Comparison of ENCODE assay signal across 1 cellular context in the genomic region with DNA sequence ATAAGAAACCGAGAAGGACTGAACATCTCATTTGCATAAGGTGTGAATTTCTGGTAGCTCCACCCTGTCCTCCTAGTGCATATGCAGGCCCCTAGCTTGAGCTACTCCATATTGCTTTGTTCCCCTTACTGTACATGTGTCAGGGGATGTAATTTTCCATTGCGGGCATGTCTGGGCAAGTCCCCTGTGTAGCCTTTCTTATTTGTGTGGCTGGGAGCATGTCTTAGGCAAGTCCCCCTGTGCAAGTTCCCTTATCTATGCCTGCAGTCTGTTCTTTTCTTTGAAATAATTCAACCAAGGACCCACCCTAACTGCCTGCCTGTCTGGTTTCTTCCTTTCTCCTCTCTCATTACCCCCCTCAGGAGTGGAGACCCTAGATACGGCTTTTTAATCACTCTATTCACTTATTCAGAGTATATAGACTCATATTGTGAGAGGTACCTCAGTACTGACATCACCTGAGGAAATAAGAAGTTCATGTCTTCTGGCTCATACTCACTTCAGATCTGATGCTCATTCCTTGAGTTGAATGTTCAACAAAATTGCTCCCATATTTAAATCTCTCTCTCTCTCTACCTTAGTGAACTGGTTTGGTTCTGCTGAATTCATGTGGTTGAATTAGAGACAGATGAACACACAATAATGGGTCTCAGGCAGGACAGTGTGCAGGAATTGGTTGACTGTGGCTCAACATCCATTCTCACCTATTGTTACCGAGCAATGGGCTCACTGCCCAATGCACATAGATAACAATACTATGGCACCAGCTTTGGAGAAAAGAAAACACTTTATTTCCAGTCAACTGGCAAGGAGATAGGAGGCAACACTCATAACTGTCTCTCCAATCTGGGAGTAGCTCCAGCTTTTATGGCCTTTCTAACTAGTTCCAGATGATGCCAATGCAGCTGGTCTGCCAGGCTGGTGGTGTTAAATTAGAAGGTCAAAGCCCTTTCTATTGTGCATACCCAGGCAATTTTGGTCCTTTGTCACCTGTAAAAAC.
TF ChIP-seq lines count a peak whose summit lies in the region.

No MANE protein-coding gene starts in this region.

TF ChIP-seq in HEK293, 187 proteins besides CTCF, POLR2A, EP300 and RAD21 (continued from another document):
- TF ChIP-seq, protein P1, sequence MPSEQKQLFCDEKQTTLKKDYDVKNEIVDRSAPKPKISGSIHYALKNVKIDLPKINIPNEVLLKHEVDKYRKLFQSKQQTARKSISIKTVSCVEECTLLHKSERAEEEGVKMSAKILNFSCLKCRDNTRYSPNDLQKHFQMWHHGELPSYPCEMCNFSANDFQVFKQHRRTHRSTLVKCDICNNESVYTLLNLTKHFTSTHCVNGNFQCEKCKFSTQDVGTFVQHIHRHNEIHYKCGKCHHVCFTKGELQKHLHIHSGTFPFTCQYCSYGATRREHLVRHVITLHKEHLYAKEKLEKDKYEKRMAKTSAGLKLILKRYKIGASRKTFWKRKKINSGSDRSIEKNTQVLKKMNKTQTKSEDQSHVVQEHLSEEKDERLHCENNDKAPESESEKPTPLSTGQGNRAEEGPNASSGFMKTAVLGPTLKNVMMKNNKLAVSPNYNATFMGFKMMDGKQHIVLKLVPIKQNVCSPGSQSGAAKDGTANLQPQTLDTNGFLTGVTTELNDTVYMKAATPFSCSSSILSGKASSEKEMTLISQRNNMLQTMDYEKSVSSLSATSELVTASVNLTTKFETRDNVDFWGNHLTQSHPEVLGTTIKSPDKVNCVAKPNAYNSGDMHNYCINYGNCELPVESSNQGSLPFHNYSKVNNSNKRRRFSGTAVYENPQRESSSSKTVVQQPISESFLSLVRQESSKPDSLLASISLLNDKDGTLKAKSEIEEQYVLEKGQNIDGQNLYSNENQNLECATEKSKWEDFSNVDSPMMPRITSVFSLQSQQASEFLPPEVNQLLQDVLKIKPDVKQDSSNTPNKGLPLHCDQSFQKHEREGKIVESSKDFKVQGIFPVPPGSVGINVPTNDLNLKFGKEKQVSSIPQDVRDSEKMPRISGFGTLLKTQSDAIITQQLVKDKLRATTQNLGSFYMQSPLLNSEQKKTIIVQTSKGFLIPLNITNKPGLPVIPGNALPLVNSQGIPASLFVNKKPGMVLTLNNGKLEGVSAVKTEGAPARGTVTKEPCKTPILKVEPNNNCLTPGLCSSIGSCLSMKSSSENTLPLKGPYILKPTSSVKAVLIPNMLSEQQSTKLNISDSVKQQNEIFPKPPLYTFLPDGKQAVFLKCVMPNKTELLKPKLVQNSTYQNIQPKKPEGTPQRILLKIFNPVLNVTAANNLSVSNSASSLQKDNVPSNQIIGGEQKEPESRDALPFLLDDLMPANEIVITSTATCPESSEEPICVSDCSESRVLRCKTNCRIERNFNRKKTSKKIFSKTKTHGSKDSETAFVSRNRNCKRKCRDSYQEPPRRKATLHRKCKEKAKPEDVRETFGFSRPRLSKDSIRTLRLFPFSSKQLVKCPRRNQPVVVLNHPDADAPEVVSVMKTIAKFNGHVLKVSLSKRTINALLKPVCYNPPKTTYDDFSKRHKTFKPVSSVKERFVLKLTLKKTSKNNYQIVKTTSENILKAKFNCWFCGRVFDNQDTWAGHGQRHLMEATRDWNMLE (tag by site-specific recombination; conservative IDR thresholded peaks at IDR 0.05; ENCODE audit: low read depth): peak; percentile 43
- TF ChIP-seq ZNF843 (tag by site-specific recombination; IDR thresholded peaks at IDR 0.05) (0 out of 2 replicates have a peak, but pooled peaks have one; percentile 15), SETDB1 (IDR thresholded peaks at IDR 0.05; ENCODE audit: insufficient read length, low read length) (peak; percentile 95), OSR2 (tag by site-specific recombination; IDR thresholded peaks at IDR 0.05) (no peak), BCL11A (tag by site-specific recombination; IDR thresholded peaks at IDR 0.05; ENCODE audit: low read depth) (no peak)
